In genomic region chr12:98741615-98742265, GRCh38 we compare ENCODE assay signal across 12 cellular contexts.
DNase-seq lines count a peak whose midpoint lies in the region; ATAC-seq lines count a peak whose summit lies in the region.
"Had no signal": no experiment of that assay in that cellular context is flagged by ENCODE, and none has a peak within 500 bp of the region (broad histone marks: within the 10 kb centered on the region; RNA-seq: fewer than 3 reads in every experiment).

No MANE protein-coding gene starts in this region.

- POLR2A ChIA-PET in activated CD4-positive, alpha-beta memory T cell treated with anti-CD3 and anti-CD28 coated beads for 36 hours (lab: Charles Lee), result interaction anchor here (0.7 to 3.2 kb wide), 4 partner anchors 12 to 225 kb away, joined by 3 to 35 read pairs (median 4); no protein-coding TSS in a partner anchor

- intact Hi-C loops in activated CD4-positive, alpha-beta memory T cell treated with anti-CD3 and anti-CD28 coated beads for 36 hours (cut with micrococcal nuclease), result loop anchor here (1.0 to 10.0 kb wide), 10 partner anchors 13 to 1837 kb away; partner anchors contain the start of genes ACTR6, APAF1, DEPDC4 and IKBIP
- intact Hi-C loops in left ventricle myocardium superior (cut with micrococcal nuclease), result no loop called here

- DNase-seq in NCI-H146 (lab: John Stamatoyannopoulos, UW), result peak; percentile 8
- DNase-seq in NCI-H146 treated with DMSO at 0.1 percent for 48 hours (lab: John Stamatoyannopoulos, UW; ENCODE audit: unreplicated experiment), result no peak
- DNase-seq in NCI-H128 (lab: John Stamatoyannopoulos, UW; ENCODE audit: unreplicated experiment), result peak; percentile 65
- peak; percentile 80 for DNase-seq in activated CD4-positive, alpha-beta memory T cell treated with anti-CD3 and anti-CD28 coated beads for 36 hours
- DNase-seq in myocyte (ENCODE audit: low read depth), result peak; percentile 61
- no peak for DNase-seq in C1 segment of cervical spinal cord (lab: John Stamatoyannopoulos, UW)
- no peak for DNase-seq in left ventricle myocardium superior
- DNase-seq: activated gamma-delta T cell treated with Interleukin-2 at 50 U/mL for 16 hours, colonic mucosa, stomach had no signal

- peak overlapping the region; percentile 95 for H3K27ac Mint-ChIP-seq in activated CD4-positive, alpha-beta memory T cell treated with anti-CD3 and anti-CD28 coated beads for 36 hours

- H3K9me3 Mint-ChIP-seq in activated CD4-positive, alpha-beta memory T cell treated with anti-CD3 and anti-CD28 coated beads for 36 hours, result no peaks in the 10 kb centered on the region
- H3K9me3 Mint-ChIP-seq: neural crest cell had no signal

- CTCF ChIA-PET in activated CD4-positive, alpha-beta memory T cell treated with anti-CD3 and anti-CD28 coated beads for 36 hours (lab: Charles Lee), result interaction anchor here (0.7 to 4.6 kb wide), 10 partner anchors 11 to 257 kb away, joined by 3 to 39 read pairs (median 6); no protein-coding TSS in a partner anchor

- H3K4me3 Mint-ChIP-seq in activated CD4-positive, alpha-beta memory T cell treated with anti-CD3 and anti-CD28 coated beads for 36 hours, result peak overlapping the region; percentile 45
- H3K4me3 Mint-ChIP-seq: neural crest cell had no signal

- H3K27me3 Mint-ChIP-seq in activated CD4-positive, alpha-beta memory T cell treated with anti-CD3 and anti-CD28 coated beads for 36 hours, result peaks cover 8% of the 10 kb centered on the region

- H3K4me1 Mint-ChIP-seq in activated CD4-positive, alpha-beta memory T cell treated with anti-CD3 and anti-CD28 coated beads for 36 hours (ENCODE audit: low read depth), result peaks cover 71% of the 10 kb centered on the region

- ATAC-seq in HG03196 (IDR thresholded peaks at IDR 0.05; ENCODE audit: unreplicated experiment) (no peak), left ventricle myocardium superior (no peak)

- no peaks in the 10 kb centered on the region for H3K36me3 Mint-ChIP-seq in activated CD4-positive, alpha-beta memory T cell treated with anti-CD3 and anti-CD28 coated beads for 36 hours

Comparison
In these comparisons a context has a peak if more than half of its experiments do, and no peak if none do; other contexts are left out.
1. DNase-seq: peak in NCI-H146 (single experiment), NCI-H128 (single experiment), activated CD4-positive, alpha-beta memory T cell treated with anti-CD3 and anti-CD28 coated beads for 36 hours (single experiment) and myocyte (single experiment); none in NCI-H146 treated with DMSO at 0.1 percent for 48 hours (single experiment), C1 segment of cervical spinal cord (0 of 14) and left ventricle myocardium superior (single experiment).